ENCODE assay signal across 22 cellular contexts in genomic region chr2:33712674-33713073, GRCh38.
"Had no signal": no experiment of that assay in that cellular context is flagged by ENCODE, and none has a peak within 500 bp of the region (broad histone marks: within the 10 kb centered on the region; RNA-seq: fewer than 3 reads in every experiment).

No MANE protein-coding gene starts in this region.

- H3K9ac ChIP-seq: SK-N-SH had no signal

- H3K9me2 ChIP-seq: SK-N-SH had no signal

- H3K36me3 ChIP-seq: MG63 had no signal

- DNase-seq: Karpas-422, KG1, MG63, MV-4-11, NCI-H1048, NCI-H1105, NCI-H1417, NCI-H1436 treated with DMSO at 0.1 percent for 48 hours, NCI-H1694, NCI-H187 treated with DMSO at 0.1 percent for 48 hours, NCI-H2029 treated with DMSO at 0.1 percent for 48 hours, NCI-H2171 treated with DMSO at 0.1 percent for 48 hours, NCI-H345, NCI-H446 treated with DMSO at 0.1 percent for 48 hours, NCI-H510A treated with DMSO at 0.1 percent for 48 hours, NCI-H526 treated with DMSO at 0.1 percent for 48 hours, NCI-H748 treated with DMSO at 0.1 percent for 48 hours, Right ventricle myocardium superior, RPMI8226, SIG-M5, SK-N-SH, SW 1271 had no signal

- H3K4me2 ChIP-seq: SK-N-SH had no signal

- H3K27me3 ChIP-seq: MG63 had no signal

- H3K9me3 ChIP-seq: MG63, SK-N-SH had no signal

- H3K4me3 ChIP-seq: MG63 had no signal
